Comparison of ENCODE assay signal across 1 cellular context in genomic region chr9:120933310-120934044, GRCh38.
A peak's percentile ranks its signal among the peaks of the same experiment; 100 is the strongest.
TF ChIP-seq lines count a peak whose summit lies in the region.

No MANE protein-coding gene starts in this region.

TF ChIP-seq in GM12878, 131 proteins besides CTCF, POLR2A, EP300 and RAD21 (continued from another document and continues in another):
- TF ChIP-seq EZH2 (IDR thresholded peaks at IDR 0.05; ENCODE audit: borderline replicate concordance, control insufficient read depth, low read depth, low read length) (no peak), BACH1 (IDR thresholded peaks at IDR 0.05; ENCODE audit: borderline replicate concordance) (no peak), GABPA (IDR thresholded peaks at IDR 0.05; ENCODE audit: low read depth) (no peak), KDM1A (IDR thresholded peaks at IDR 0.05; ENCODE audit: borderline replicate concordance) (no peak), SMARCA5 (IDR thresholded peaks at IDR 0.05) (0 out of 2 replicates have a peak, but pooled peaks have one; percentile 39), MLLT1 (IDR thresholded peaks at IDR 0.05) (peak; percentile 71; the same call in 1 of the 2 replicates), POLR2AphosphoS5 (IDR thresholded peaks at IDR 0.05; ENCODE audit: low read length) (0 out of 2 replicates have a peak, but pooled peaks have one; percentile 24), RELB (IDR thresholded peaks at IDR 0.05; ENCODE audit: low read depth) (peak; percentile 75), BMI1 (IDR thresholded peaks at IDR 0.05; ENCODE audit: borderline replicate concordance) (no peak), MYC (IDR thresholded peaks at IDR 0.05; ENCODE audit: insufficient read depth, insufficient read length, insufficient replicate concordance, low read length, severe bottlenecking) (no peak), NR2C1 (IDR thresholded peaks at IDR 0.05) (no peak), ZNF274 (IDR thresholded peaks at IDR 0.05; ENCODE audit: insufficient read depth, insufficient read length) (no peak), TCF3 (IDR thresholded peaks at IDR 0.05; ENCODE audit: borderline replicate concordance, insufficient read depth, low read depth, low read length) (no peak), ZNF217 (IDR thresholded peaks at IDR 0.05) (0 out of 2 replicates have a peak, but pooled peaks have one; percentile 41), JUNB (IDR thresholded peaks at IDR 0.05) (no peak), TCF7 (IDR thresholded peaks at IDR 0.05; ENCODE audit: borderline replicate concordance) (no peak), BRCA1 (IDR thresholded peaks at IDR 0.05; ENCODE audit: low read depth, low read length) (no peak), NR2C2 (IDR thresholded peaks at IDR 0.05; ENCODE audit: borderline replicate concordance, control insufficient read depth, insufficient read length, low read depth) (no peak), ZNF384 (IDR thresholded peaks at IDR 0.05; ENCODE audit: borderline replicate concordance, low read depth, low read length) (no peak), PML (IDR thresholded peaks at IDR 0.05; ENCODE audit: low read length) (no peak), CEBPB (IDR thresholded peaks at IDR 0.05; ENCODE audit: borderline replicate concordance in 1 of 2, low read depth in 2 of 2, low read length in 2 of 2) (no peak), HDAC2 (IDR thresholded peaks at IDR 0.05) (no peak), IRF4 (IDR thresholded peaks at IDR 0.05; ENCODE audit: low read depth, low read length) (no peak), ESRRA (IDR thresholded peaks at IDR 0.05; ENCODE audit: low read length) (no peak), CBX5 (IDR thresholded peaks at IDR 0.05; ENCODE audit: low read depth) (no peak), CBFB (IDR thresholded peaks at IDR 0.05; ENCODE audit: low read depth) (no peak), RBBP5 (conservative IDR thresholded peaks at IDR 0.05) (no peak), YBX1 (IDR thresholded peaks at IDR 0.05) (no peak), EED (IDR thresholded peaks at IDR 0.05; ENCODE audit: low read depth) (peak; percentile 66), NR2F1 (conservative IDR thresholded peaks at IDR 0.05) (0 out of 2 replicates have a peak, but pooled peaks have one; percentile 22), PAX8 (IDR thresholded peaks at IDR 0.05) (no peak), ZNF207 (IDR thresholded peaks at IDR 0.05; ENCODE audit: borderline replicate concordance) (no peak), SP1 (IDR thresholded peaks at IDR 0.05; ENCODE audit: low read depth, low read length) (no peak), PRDM15 (CRISPR knock-in tag; IDR thresholded peaks at IDR 0.05) (no peak), PKNOX1 (IDR thresholded peaks at IDR 0.05) (0 out of 2 replicates have a peak, but pooled peaks have one; percentile 26), RAD51 (IDR thresholded peaks at IDR 0.05) (no peak), NKRF (conservative IDR thresholded peaks at IDR 0.05) (no peak), LARP7 (IDR thresholded peaks at IDR 0.05) (no peak), BCL11A (IDR thresholded peaks at IDR 0.05; ENCODE audit: low read depth, low read length) (peak; percentile 75; the same call in 1 of the 2 replicates), ATF7 (IDR thresholded peaks at IDR 0.05; ENCODE audit: low read depth) (peak; percentile 59; the same call in 1 of the 2 replicates)
- TF ChIP-seq, protein P1, sequence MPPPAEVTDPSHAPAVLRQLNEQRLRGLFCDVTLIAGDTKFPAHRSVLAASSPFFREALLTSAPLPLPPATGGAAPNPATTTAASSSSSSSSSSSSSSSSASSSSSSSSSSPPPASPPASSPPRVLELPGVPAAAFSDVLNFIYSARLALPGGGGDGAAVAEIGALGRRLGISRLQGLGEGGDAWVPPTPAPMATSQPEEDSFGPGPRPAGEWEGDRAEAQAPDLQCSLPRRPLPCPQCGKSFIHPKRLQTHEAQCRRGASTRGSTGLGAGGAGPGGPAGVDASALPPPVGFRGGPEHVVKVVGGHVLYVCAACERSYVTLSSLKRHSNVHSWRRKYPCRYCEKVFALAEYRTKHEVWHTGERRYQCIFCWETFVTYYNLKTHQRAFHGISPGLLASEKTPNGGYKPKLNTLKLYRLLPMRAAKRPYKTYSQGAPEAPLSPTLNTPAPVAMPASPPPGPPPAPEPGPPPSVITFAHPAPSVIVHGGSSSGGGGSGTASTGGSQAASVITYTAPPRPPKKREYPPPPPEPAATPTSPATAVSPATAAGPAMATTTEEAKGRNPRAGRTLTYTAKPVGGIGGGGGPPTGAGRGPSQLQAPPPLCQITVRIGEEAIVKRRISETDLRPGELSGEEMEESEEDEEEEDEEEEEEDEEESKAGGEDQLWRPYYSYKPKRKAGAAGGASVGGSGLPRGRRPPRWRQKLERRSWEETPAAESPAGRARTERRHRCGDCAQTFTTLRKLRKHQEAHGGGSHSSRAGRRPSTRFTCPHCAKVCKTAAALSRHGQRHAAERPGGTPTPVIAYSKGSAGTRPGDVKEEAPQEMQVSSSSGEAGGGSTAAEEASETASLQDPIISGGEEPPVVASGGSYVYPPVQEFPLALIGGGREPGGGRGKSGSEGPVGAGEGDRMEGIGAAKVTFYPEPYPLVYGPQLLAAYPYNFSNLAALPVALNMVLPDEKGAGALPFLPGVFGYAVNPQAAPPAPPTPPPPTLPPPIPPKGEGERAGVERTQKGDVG (CRISPR knock-in tag; IDR thresholded peaks at IDR 0.05): no peak
- TF ChIP-seq, protein P2, sequence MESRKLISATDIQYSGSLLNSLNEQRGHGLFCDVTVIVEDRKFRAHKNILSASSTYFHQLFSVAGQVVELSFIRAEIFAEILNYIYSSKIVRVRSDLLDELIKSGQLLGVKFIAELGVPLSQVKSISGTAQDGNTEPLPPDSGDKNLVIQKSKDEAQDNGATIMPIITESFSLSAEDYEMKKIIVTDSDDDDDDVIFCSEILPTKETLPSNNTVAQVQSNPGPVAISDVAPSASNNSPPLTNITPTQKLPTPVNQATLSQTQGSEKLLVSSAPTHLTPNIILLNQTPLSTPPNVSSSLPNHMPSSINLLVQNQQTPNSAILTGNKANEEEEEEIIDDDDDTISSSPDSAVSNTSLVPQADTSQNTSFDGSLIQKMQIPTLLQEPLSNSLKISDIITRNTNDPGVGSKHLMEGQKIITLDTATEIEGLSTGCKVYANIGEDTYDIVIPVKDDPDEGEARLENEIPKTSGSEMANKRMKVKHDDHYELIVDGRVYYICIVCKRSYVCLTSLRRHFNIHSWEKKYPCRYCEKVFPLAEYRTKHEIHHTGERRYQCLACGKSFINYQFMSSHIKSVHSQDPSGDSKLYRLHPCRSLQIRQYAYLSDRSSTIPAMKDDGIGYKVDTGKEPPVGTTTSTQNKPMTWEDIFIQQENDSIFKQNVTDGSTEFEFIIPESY (IDR thresholded peaks at IDR 0.05): no peak
- TF ChIP-seq, protein P3, sequence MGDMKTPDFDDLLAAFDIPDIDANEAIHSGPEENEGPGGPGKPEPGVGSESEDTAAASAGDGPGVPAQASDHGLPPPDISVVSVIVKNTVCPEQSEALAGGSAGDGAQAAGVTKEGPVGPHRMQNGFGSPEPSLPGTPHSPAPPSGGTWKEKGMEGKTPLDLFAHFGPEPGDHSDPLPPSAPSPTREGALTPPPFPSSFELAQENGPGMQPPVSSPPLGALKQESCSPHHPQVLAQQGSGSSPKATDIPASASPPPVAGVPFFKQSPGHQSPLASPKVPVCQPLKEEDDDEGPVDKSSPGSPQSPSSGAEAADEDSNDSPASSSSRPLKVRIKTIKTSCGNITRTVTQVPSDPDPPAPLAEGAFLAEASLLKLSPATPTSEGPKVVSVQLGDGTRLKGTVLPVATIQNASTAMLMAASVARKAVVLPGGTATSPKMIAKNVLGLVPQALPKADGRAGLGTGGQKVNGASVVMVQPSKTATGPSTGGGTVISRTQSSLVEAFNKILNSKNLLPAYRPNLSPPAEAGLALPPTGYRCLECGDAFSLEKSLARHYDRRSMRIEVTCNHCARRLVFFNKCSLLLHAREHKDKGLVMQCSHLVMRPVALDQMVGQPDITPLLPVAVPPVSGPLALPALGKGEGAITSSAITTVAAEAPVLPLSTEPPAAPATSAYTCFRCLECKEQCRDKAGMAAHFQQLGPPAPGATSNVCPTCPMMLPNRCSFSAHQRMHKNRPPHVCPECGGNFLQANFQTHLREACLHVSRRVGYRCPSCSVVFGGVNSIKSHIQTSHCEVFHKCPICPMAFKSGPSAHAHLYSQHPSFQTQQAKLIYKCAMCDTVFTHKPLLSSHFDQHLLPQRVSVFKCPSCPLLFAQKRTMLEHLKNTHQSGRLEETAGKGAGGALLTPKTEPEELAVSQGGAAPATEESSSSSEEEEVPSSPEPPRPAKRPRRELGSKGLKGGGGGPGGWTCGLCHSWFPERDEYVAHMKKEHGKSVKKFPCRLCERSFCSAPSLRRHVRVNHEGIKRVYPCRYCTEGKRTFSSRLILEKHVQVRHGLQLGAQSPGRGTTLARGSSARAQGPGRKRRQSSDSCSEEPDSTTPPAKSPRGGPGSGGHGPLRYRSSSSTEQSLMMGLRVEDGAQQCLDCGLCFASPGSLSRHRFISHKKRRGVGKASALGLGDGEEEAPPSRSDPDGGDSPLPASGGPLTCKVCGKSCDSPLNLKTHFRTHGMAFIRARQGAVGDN (IDR thresholded peaks at IDR 0.05): peak; percentile 74
